1 cellular context compared by ENCODE assay signal in genomic region chr7:2068693-2069471, GRCh38.
TF ChIP-seq lines count a peak whose summit lies in the region.

No MANE protein-coding gene starts in this region.

TF ChIP-seq in SK-N-SH, 30 proteins besides CTCF, POLR2A, EP300 and RAD21 (continued from another document):
- TF ChIP-seq FOXM1 (IDR thresholded peaks at IDR 0.05; ENCODE audit: low read depth) (no peak), MAX (IDR thresholded peaks at IDR 0.05; ENCODE audit: low read depth) (no peak), MEF2A (IDR thresholded peaks at IDR 0.05; ENCODE audit: borderline replicate concordance, low read depth) (no peak), TEAD4 (IDR thresholded peaks at IDR 0.05; ENCODE audit: borderline replicate concordance, insufficient read depth) (no peak), RXRA (IDR thresholded peaks at IDR 0.05; ENCODE audit: borderline replicate concordance, low read depth) (no peak), TAF1 (IDR thresholded peaks at IDR 0.05; ENCODE audit: borderline replicate concordance, low read depth, low read length) (no peak)
TF ChIP-seq in SK-N-SH: peak in this region for 0.
